11 cellular contexts compared by ENCODE assay signal in genomic region chr11:94524293-94524692, GRCh38. TPM values are rescaled to one million over a fixed set of nuclear protein-coding genes. Genes with fewer than 3 reads are reported as not detected.
"Had no signal": no experiment of that assay in that cellular context is flagged by ENCODE, and none has a peak within 500 bp of the region (broad histone marks: within the 10 kb centered on the region; RNA-seq: fewer than 3 reads in every experiment).

No MANE protein-coding gene starts in this region.

- H3K27ac ChIP-seq: GM23248, HL-60 had no signal

- H2AFZ ChIP-seq: GM23248 had no signal

- ATAC-seq: HCT116, HepG2 had no signal

- H3K27ac Mint-ChIP-seq: HFFc6, IgD-negative memory B cell had no signal

- H3K36me3 Mint-ChIP-seq: IgD-negative memory B cell had no signal

- H3K9me3 Mint-ChIP-seq: HFFc6, IgD-negative memory B cell had no signal

- H3K4me1 ChIP-seq: HAP-1 had no signal

- H3K36me3 ChIP-seq: HAP-1 had no signal

- H3K9ac ChIP-seq: GM23248 had no signal

- H3K4me3 ChIP-seq: GM23248, HAP-1 had no signal

- H3K9me3 ChIP-seq: HAP-1 had no signal

- DNase-seq: GM23248, GOT3, H7, HFFc6 had no signal

- H3K4me3 Mint-ChIP-seq: HFFc6, IgD-negative memory B cell had no signal

- H3K4me1 Mint-ChIP-seq: IgD-negative memory B cell had no signal

RNA-seq across cellular contexts. Expression of gene C11orf97, which starts 12.0 kb away (rescaled TPM):
- total RNA-seq: GM23248, H4, H7, HFFc6, HT1080 had no signal
- polyA plus RNA-seq: GM23248, HepG2, IgD-negative memory B cell had no signal

RNA-seq across cellular contexts. Expression of gene FUT4, which starts 19.4 kb away (rescaled TPM):
- total RNA-seq: H4 had no signal

RNA-seq across cellular contexts. Expression of gene PIWIL4, which starts 42.9 kb away (rescaled TPM):
- total RNA-seq: H4, HepG2 had no signal
